In the genomic region with DNA sequence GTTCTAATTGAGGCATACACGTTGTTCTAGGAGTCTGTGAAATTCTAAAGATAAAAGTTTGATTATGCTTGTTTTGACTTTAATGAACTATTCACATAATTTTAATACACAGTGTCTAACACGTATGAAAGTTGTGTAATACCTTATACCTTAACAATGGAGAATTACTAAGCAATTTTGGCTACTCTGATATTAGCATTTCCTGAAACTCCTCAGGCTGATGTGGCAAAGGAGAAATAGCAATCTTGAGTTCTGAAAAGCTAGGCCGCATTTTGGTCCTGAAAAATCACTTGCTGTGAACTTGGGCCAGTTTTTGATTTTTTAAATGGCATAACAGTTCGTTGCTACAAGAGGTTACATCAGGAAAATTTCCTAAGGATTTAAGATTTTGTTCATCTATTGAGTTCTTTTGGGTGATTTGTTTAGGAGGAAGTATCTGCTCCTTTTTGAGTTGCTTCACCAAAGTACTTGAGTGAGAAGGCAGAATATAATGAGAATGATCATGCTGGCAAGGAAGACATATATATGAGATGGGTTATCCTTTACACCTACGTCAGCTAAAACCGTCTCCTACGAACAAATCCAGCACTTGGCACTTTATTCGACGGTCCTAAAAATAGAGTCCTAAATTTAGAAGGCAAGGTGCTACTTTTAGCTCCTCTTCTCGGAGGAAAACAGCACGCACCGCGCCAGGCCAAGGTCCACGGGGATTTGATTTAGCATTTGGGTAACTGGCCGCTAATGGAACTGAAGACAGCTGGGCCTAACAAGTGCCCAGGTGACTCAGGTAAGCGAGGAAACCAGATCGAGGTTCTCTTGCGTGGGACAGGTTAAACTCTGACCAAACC, we compare ENCODE assay signal across 7 cellular contexts. TPM values are rescaled to one million over a fixed set of nuclear protein-coding genes. Genes with fewer than 3 reads are reported as not detected.
DNase-seq lines count a peak whose midpoint lies in the region; ATAC-seq, FAIRE-seq and TF ChIP-seq lines count a peak whose summit lies in the region.

No MANE protein-coding gene starts in this region.

- intact Hi-C loops in right cardiac atrium (cut with DNase I), result loop anchor here in 3 of 4 donors (10.0 kb wide), 2 partner anchors 81 to 91 kb away; a partner anchor contains a TSS

- H3K9me2 ChIP-seq in Loucy (replicated peaks; ENCODE audit: low read depth, low read length), result no peaks in the 10 kb centered on the region

- peak overlapping the region; percentile 75 for H3K9ac ChIP-seq in Loucy (ENCODE audit: low read depth, low read length, poor library complexity, severe bottlenecking)

- no peak for TF ChIP-seq POLR2A in GM12891 (IDR thresholded peaks at IDR 0.05; ENCODE audit: low read depth, low read length)

- no peaks in the 10 kb centered on the region for H3K9me3 ChIP-seq in Loucy (ENCODE audit: insufficient read depth, low read depth, low read length)
- no peaks in the 10 kb centered on the region for H3K9me3 ChIP-seq in right cardiac atrium (ENCODE audit: control insufficient read depth, low read length)

- no peaks in the 10 kb centered on the region for H3K27me3 ChIP-seq in Loucy (ENCODE audit: insufficient read depth, low read length, poor library complexity, severe bottlenecking)
- H3K27me3 ChIP-seq in right cardiac atrium (ENCODE audit: control insufficient read depth, insufficient read depth), result no peaks in the 10 kb centered on the region

- H3K4me1 ChIP-seq in Loucy (ENCODE audit: insufficient read depth, low read length, poor library complexity, severe bottlenecking) (peaks cover 29% of the 10 kb centered on the region), right cardiac atrium (ENCODE audit: control insufficient read depth, insufficient read depth, low read length) (peaks cover 2% of the 10 kb centered on the region)

- peak overlapping the region; percentile 92 for H3K4me2 ChIP-seq in Loucy (ENCODE audit: low read depth, low read length, poor library complexity, severe bottlenecking)

- peak overlapping the region; percentile 83 to 99 for H3K27ac Mint-ChIP-seq in activated naive CD4-positive, alpha-beta T cell treated with anti-CD3 and anti-CD28 coated beads, Interleukin-2, amount 50 U/mL, for 72 hours

- peak; percentile 72 for FAIRE-seq in GM12891 (lab: Jason Lieb, UNC)

- H3K4me3 ChIP-seq in Loucy (ENCODE audit: low read length, poor library complexity, severe bottlenecking), result peak overlapping the region; percentile 80
- peak overlapping the region; percentile 86 for H3K4me3 ChIP-seq in right cardiac atrium (ENCODE audit: low read length)
- peak overlapping the region; percentile 87 for H3K4me3 ChIP-seq in retinal pigment epithelial cell (ENCODE audit: low read length)

- no peaks in the 10 kb centered on the region for H3K36me3 ChIP-seq in Loucy (ENCODE audit: insufficient read depth, low read length)

- H3K36me3 Mint-ChIP-seq in activated naive CD4-positive, alpha-beta T cell treated with anti-CD3 and anti-CD28 coated beads, Interleukin-2, amount 50 U/mL, for 72 hours, result peaks cover 12 to 15% of the 10 kb centered on the region in 2 donors

- peak overlapping the region; percentile 90 for H3K27ac ChIP-seq in right cardiac atrium (ENCODE audit: low read length)

- peak overlapping the region; percentile 99 for H2AFZ ChIP-seq in Loucy (ENCODE audit: low read length)

- DNase-seq in GM12891 (ENCODE audit: insufficient read length, low spot score) (no peak), right cardiac atrium (no peak), retinal pigment epithelial cell (ENCODE audit: low read depth) (peak; percentile 2)
- peak in 1 of 2 donors; percentile 7 for DNase-seq in activated naive CD4-positive, alpha-beta T cell treated with anti-CD3 and anti-CD28 coated beads, Interleukin-2, amount 50 U/mL, for 72 hours (ENCODE audit: low spot score in 2 of 2)

- H3K9me3 Mint-ChIP-seq in activated naive CD4-positive, alpha-beta T cell treated with anti-CD3 and anti-CD28 coated beads, Interleukin-2, amount 50 U/mL, for 72 hours, result peaks cover 0 to 3% of the 10 kb centered on the region in 2 donors

- H3F3A ChIP-seq in Loucy (ENCODE audit: low read depth), result no peaks in the 10 kb centered on the region

- peaks cover 31% of the 10 kb centered on the region for H3K79me2 ChIP-seq in Loucy (ENCODE audit: insufficient read depth, low read length)

- no peak for ATAC-seq in activated naive CD4-positive, alpha-beta T cell treated with anti-CD3 and anti-CD28 coated beads, Interleukin-2, amount 50 U/mL, for 72 hours
- peak; percentile 31 to 35 for ATAC-seq in right cardiac atrium
- ATAC-seq in HG02759 (IDR thresholded peaks at IDR 0.05; ENCODE audit: unreplicated experiment), result no peak
- no peak for ATAC-seq in HG02852 (IDR thresholded peaks at IDR 0.05; ENCODE audit: unreplicated experiment)

- no peak for TF ChIP-seq CTCF in Loucy (conservative IDR thresholded peaks at IDR 0.05; ENCODE audit: low read length)
- no peak for TF ChIP-seq CTCF in retinal pigment epithelial cell (conservative IDR thresholded peaks at IDR 0.05; ENCODE audit: low read depth, low read length)

- peaks cover 12% of the 10 kb centered on the region for H4K20me1 ChIP-seq in Loucy (ENCODE audit: insufficient read depth, low read length, poor library complexity, severe bottlenecking)

- WGBS in right cardiac atrium, result 6% methylated on average over 18 of the region's 18 CpGs

TF ChIP-seq in GM12891, 5 proteins besides CTCF, POLR2A, EP300 and RAD21:
- TF ChIP-seq SPI1 (IDR thresholded peaks at IDR 0.05; ENCODE audit: low read depth, low read length), result no peak

RNA-seq across cellular contexts. Expression of a gene that starts 32.2 kb away (rescaled TPM):
- polyA plus RNA-seq in GM12891 (2012; ENCODE audit: low read depth, missing spikeins), result 5.0 TPM
- 10 to 100 TPM; 17.6 to 19.0 TPM for total RNA-seq in activated naive CD4-positive, alpha-beta T cell treated with anti-CD3 and anti-CD28 coated beads, Interleukin-2, amount 50 U/mL, for 72 hours
- total RNA-seq in right cardiac atrium, result 10 to 100 TPM; 17.7 to 32.7 (median 24.5) TPM
- polyA plus RNA-seq in right cardiac atrium, result 21.8 TPM

Comparison
In these comparisons a context has a peak if more than half of its experiments do, and no peak if none do; other contexts are left out.
1. ATAC-seq: peak in right cardiac atrium (2 of 2); none in activated naive CD4-positive, alpha-beta T cell treated with anti-CD3 and anti-CD28 coated beads, Interleukin-2, amount 50 U/mL, for 72 hours (0 of 2), HG02759 (single experiment) and HG02852 (single experiment).
2. Peak in every context shown above with its lines, with median percentiles within 50 percentile points of each other: H3K4me3 ChIP-seq.